In genomic region chr16:10752843-10753523, GRCh38 we compare ENCODE assay signal across 9 cellular contexts.
DNase-seq lines count a peak whose midpoint lies in the region; ATAC-seq and TF ChIP-seq lines count a peak whose summit lies in the region.
"Had no signal": no experiment of that assay in that cellular context is flagged by ENCODE, and none has a peak within 500 bp of the region (broad histone marks: within the 10 kb centered on the region; RNA-seq: fewer than 3 reads in every experiment).

No MANE protein-coding gene starts in this region.

- DNase-seq in GM13976 (ENCODE audit: low spot score) (peak; percentile 62), SIG-M5 treated with dmso at 0.1 percent for 504 hours (lab: John Stamatoyannopoulos, UW; ENCODE audit: unreplicated experiment) (peak; percentile 95), medulla oblongata (ENCODE audit: extremely low spot score) (peak; percentile 89), D341Med (ENCODE audit: low spot score) (no peak)
- no peak for DNase-seq in stimulated activated naive CD4-positive, alpha-beta T cell (lab: John Stamatoyannopoulos, UW)
- DNase-seq in effector CD4-positive, alpha-beta T cell: no peak

- in situ Hi-C loops in GM13976 (cut with MboI; ENCODE audit: low sequenced_read_pairs, unreplicated experiment): no loop called here

- ATAC-seq in HG02623 (IDR thresholded peaks at IDR 0.05; ENCODE audit: unreplicated experiment) (peak; percentile 52), HG03280 (IDR thresholded peaks at IDR 0.05; ENCODE audit: unreplicated experiment) (no peak)
- ATAC-seq: K562 had no signal

- no peak for TF ChIP-seq CTCF in GM13976 (IDR thresholded peaks at IDR 0.05; ENCODE audit: borderline replicate concordance, control extremely low read depth, extremely low read depth, insufficient read depth, missing control alignments)

Comparison
In these comparisons a context has a peak if more than half of its experiments do, and no peak if none do; other contexts are left out.
1. DNase-seq: peak in GM13976 (single experiment), SIG-M5 treated with dmso at 0.1 percent for 504 hours (single experiment) and medulla oblongata (single experiment); none in stimulated activated naive CD4-positive, alpha-beta T cell (0 of 6), effector CD4-positive, alpha-beta T cell (single experiment) and D341Med (single experiment).